Comparison of ENCODE assay signal across 22 cellular contexts in genomic region chr5:72188176-72188575, GRCh38.
A peak's percentile ranks its signal among the peaks of the same experiment; 100 is the strongest.
DNase-seq lines count a peak whose midpoint lies in the region; ATAC-seq and TF ChIP-seq lines count a peak whose summit lies in the region.
"Had no signal": no experiment of that assay in that cellular context is flagged by ENCODE, and none has a peak within 500 bp of the region (broad histone marks: within the 10 kb centered on the region; RNA-seq: fewer than 3 reads in every experiment).

No MANE protein-coding gene starts in this region.

- intact Hi-C loops in Calu3 (cut with micrococcal nuclease; ENCODE audit: unreplicated experiment), result no loop called here
- intact Hi-C loops in upper lobe of right lung (cut with DNase I), result no loop called here

- H3K27me3 Mint-ChIP-seq in brain (no peaks in the 10 kb centered on the region), osteocyte (ENCODE audit: unreplicated experiment) (no peaks in the 10 kb centered on the region), Calu3 (ENCODE audit: unreplicated experiment) (no peaks in the 10 kb centered on the region)

- no peak overlapping the region for H3K9ac ChIP-seq in Karpas-422 (ENCODE audit: low read length)

- DNase-seq in Karpas-422 (no peak), osteocyte (ENCODE audit: extremely low spot score, unreplicated experiment) (no peak), NCI-H345 treated with DMSO at 0.1 percent for 48 hours (lab: John Stamatoyannopoulos, UW; ENCODE audit: unreplicated experiment) (no peak), Calu3 (no peak), mesenteric fat pad (ENCODE audit: low spot score) (no peak), upper lobe of right lung (no peak)
- DNase-seq: AML-193; CD4-positive, alpha-beta memory T cell; DMS 273 treated with DMSO at 0.1 percent for 48 hours; DMS53; DND-41; EL; GOT3; H7; HFFc6; IMR-90 had no signal

- no peaks in the 10 kb centered on the region for H3K9me2 ChIP-seq in Karpas-422 (replicated peaks; ENCODE audit: insufficient read depth, low read length)

- peaks cover 85% of the 10 kb centered on the region for H3K4me1 Mint-ChIP-seq in brain
- H3K4me1 Mint-ChIP-seq in osteocyte (ENCODE audit: unreplicated experiment), result peaks cover 5% of the 10 kb centered on the region
- H3K4me1 Mint-ChIP-seq in Calu3 (ENCODE audit: low read depth, unreplicated experiment), result no peaks in the 10 kb centered on the region
- H3K4me1 Mint-ChIP-seq: CD14-positive monocyte; CD4-positive, alpha-beta memory T cell had no signal

- CTCF ChIA-PET in Calu3 (lab: Charles Lee), result no interaction called here

- H3K27me3 ChIP-seq in Karpas-422 (ENCODE audit: low read length), result no peaks in the 10 kb centered on the region
- no peaks in the 10 kb centered on the region for H3K27me3 ChIP-seq in upper lobe of right lung

- H3K9me3 Mint-ChIP-seq in brain, result peaks cover 0 to 13% (median 0%) of the 10 kb centered on the region in 5 experiments
- H3K9me3 Mint-ChIP-seq in osteocyte (ENCODE audit: unreplicated experiment), result no peaks in the 10 kb centered on the region
- no peaks in the 10 kb centered on the region for H3K9me3 Mint-ChIP-seq in Calu3 (ENCODE audit: low read depth, unreplicated experiment)
- H3K9me3 Mint-ChIP-seq: CD14-positive monocyte, HFFc6 had no signal

- H3K36me3 Mint-ChIP-seq in brain, result peaks cover 100% of the 10 kb centered on the region
- peaks cover 81% of the 10 kb centered on the region for H3K36me3 Mint-ChIP-seq in osteocyte (ENCODE audit: unreplicated experiment)
- H3K36me3 Mint-ChIP-seq in Calu3 (ENCODE audit: insufficient read depth, unreplicated experiment), result peaks cover 4% of the 10 kb centered on the region
- H3K36me3 Mint-ChIP-seq: CD14-positive monocyte; CD4-positive, alpha-beta memory T cell had no signal

- no peak overlapping the region for H3K4me3 Mint-ChIP-seq in brain
- no peak overlapping the region for H3K4me3 Mint-ChIP-seq in osteocyte (ENCODE audit: unreplicated experiment)
- H3K4me3 Mint-ChIP-seq in Calu3 (ENCODE audit: low read depth, unreplicated experiment), result no peak overlapping the region
- H3K4me3 Mint-ChIP-seq: CD14-positive monocyte; CD4-positive, alpha-beta memory T cell; HFFc6 had no signal

- peak overlapping the region; percentile 42; the same call in 1 of the 2 replicates for H3K27ac ChIP-seq in C4-2B
- H3K27ac ChIP-seq in Karpas-422 (ENCODE audit: low read length), result no peak overlapping the region
- no peak overlapping the region for H3K27ac ChIP-seq in upper lobe of right lung
- H3K27ac ChIP-seq: 22Rv1, A549 had no signal

- no peaks in the 10 kb centered on the region for H3K9me3 ChIP-seq in Karpas-422 (ENCODE audit: low read length)
- H3K9me3 ChIP-seq in upper lobe of right lung, result no peaks in the 10 kb centered on the region
- H3K9me3 ChIP-seq: A549 had no signal

- H2AFZ ChIP-seq in Karpas-422 (ENCODE audit: low read length), result 0 out of 2 replicates have a peak overlapping the region, but pooled peaks have one; percentile 12

- TF ChIP-seq CTCF in C4-2B (conservative IDR thresholded peaks at IDR 0.05) (no peak), brain (conservative IDR thresholded peaks at IDR 0.05) (no peak), osteocyte (IDR thresholded peaks at IDR 0.05) (no peak), Calu3 (IDR thresholded peaks at IDR 0.05; ENCODE audit: unreplicated experiment) (no peak), upper lobe of right lung (IDR thresholded peaks at IDR 0.05) (no peak)

- H3K36me3 ChIP-seq in Karpas-422 (ENCODE audit: insufficient read depth, low read length) (no peaks in the 10 kb centered on the region), upper lobe of right lung (no peaks in the 10 kb centered on the region)

- BruUV-seq in Calu3 (replicated peaks; lab: Mats Ljungman, UMichigan), result no TSS peak

- ATAC-seq in upper lobe of right lung, result no peak
- ATAC-seq: A549, HCT116 had no signal

- H3K4me3 ChIP-seq in Karpas-422 (ENCODE audit: low read length), result no peak overlapping the region
- no peak overlapping the region for H3K4me3 ChIP-seq in upper lobe of right lung
- H3K4me3 ChIP-seq: A549 had no signal

- H3K27ac Mint-ChIP-seq in brain (peak overlapping the region in 4 of 5 experiments; percentile 27 to 93 (median 38)), osteocyte (ENCODE audit: unreplicated experiment) (peak overlapping the region; percentile 31), Calu3 (ENCODE audit: unreplicated experiment) (no peak overlapping the region)
- H3K27ac Mint-ChIP-seq: CD14-positive monocyte; CD4-positive, alpha-beta memory T cell had no signal

- H3K79me2 ChIP-seq in Karpas-422 (ENCODE audit: low read length), result no peaks in the 10 kb centered on the region

- H3K4me1 ChIP-seq in Karpas-422 (ENCODE audit: low read length) (peaks cover 12% of the 10 kb centered on the region), upper lobe of right lung (no peaks in the 10 kb centered on the region)
- H3K4me1 ChIP-seq: A549 had no signal

- no peaks in the 10 kb centered on the region for H4K20me1 ChIP-seq in Karpas-422 (ENCODE audit: insufficient read depth, low read depth, low read length)

- H3K4me2 ChIP-seq in Karpas-422 (ENCODE audit: low read depth, low read length, poor library complexity, severe bottlenecking), result peak overlapping the region; percentile 10
- H3K4me2 ChIP-seq: A549 had no signal
